11 cellular contexts compared by ENCODE assay signal in the genomic region with DNA sequence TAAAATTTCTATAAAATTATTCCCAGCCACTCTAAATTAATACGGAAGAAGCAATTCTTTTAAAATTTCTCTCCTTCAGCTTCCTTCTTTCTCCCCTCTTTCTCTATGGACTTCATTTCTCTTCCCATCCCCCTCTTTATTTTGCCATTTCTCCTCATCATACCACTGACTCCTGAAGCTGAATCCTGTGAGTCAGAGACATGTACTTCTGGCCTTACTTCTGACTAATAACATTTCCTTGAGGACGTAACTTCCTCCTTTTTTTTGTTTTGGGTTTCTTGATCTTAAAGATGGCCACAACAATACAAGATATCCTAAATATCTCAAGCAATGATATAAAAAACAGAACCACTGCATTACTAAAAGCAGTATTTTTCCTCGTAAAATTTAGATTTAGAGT.
A peak's percentile ranks its signal among the peaks of the same experiment; 100 is the strongest.
DNase-seq lines count a peak whose midpoint lies in the region; ATAC-seq and TF ChIP-seq lines count a peak whose summit lies in the region.
"Had no signal": no experiment of that assay in that cellular context is flagged by ENCODE, and none has a peak within 500 bp of the region (broad histone marks: within the 10 kb centered on the region; RNA-seq: fewer than 3 reads in every experiment).

No MANE protein-coding gene starts in this region.

- no peaks in the 10 kb centered on the region for H3K36me3 ChIP-seq in CD8-positive, alpha-beta memory T cell (ENCODE audit: insufficient read depth, low read length)

- H3K4me1 Mint-ChIP-seq in CD8-positive, alpha-beta memory T cell, result no peaks in the 10 kb centered on the region
- no peaks in the 10 kb centered on the region for H3K4me1 Mint-ChIP-seq in activated CD8-positive, alpha-beta T cell treated with anti-CD3 and anti-CD28 coated beads, Interleukin-2, amount 10 ng/mL, durations not matched to agents 7 days and 5 days (ENCODE audit: low read depth)
- H3K4me1 Mint-ChIP-seq: neural crest cell had no signal

- CTCF ChIA-PET in CD8-positive, alpha-beta memory T cell (lab: Charles Lee), result no interaction called here
- CTCF ChIA-PET in activated CD8-positive, alpha-beta T cell treated with anti-CD3 and anti-CD28 coated beads, Interleukin-2, amount 10 ng/mL, durations not matched to agents 7 days and 5 days (lab: Charles Lee), result interaction anchor here (0.6 kb wide), 1 partner anchor 30 kb away, joined by 3 read pairs; no protein-coding TSS in a partner anchor

- DNase-seq in AG10803 (ENCODE audit: low read depth) (peak; percentile 74), SKM-1 (lab: John Stamatoyannopoulos, UW; ENCODE audit: unreplicated experiment) (peak; percentile 21), glomerular endothelial cell (ENCODE audit: extremely low read depth, low read depth, low spot score) (peak; percentile 63)
- DNase-seq in CD8-positive, alpha-beta memory T cell, result no peak
- no peak for DNase-seq in activated CD8-positive, alpha-beta T cell treated with anti-CD3 and anti-CD28 coated beads, Interleukin-2, amount 10 ng/mL, durations not matched to agents 7 days and 5 days
- DNase-seq: DMS 273 treated with DMSO at 0.1 percent for 48 hours, erythroblast had no signal

- H3K27me3 ChIP-seq in CD8-positive, alpha-beta memory T cell (ENCODE audit: insufficient read depth, low read length, poor library complexity, severe bottlenecking), result no peaks in the 10 kb centered on the region

- no peaks in the 10 kb centered on the region for H3K9me3 ChIP-seq in CD8-positive, alpha-beta memory T cell (ENCODE audit: low read length)

- TF ChIP-seq CTCF in AG10803 (conservative IDR thresholded peaks at IDR 0.05; ENCODE audit: low read length), result no peak

- POLR2A ChIA-PET in CD8-positive, alpha-beta memory T cell (lab: Charles Lee), result no interaction called here
- POLR2A ChIA-PET in activated CD8-positive, alpha-beta T cell treated with anti-CD3 and anti-CD28 coated beads, Interleukin-2, amount 10 ng/mL, durations not matched to agents 7 days and 5 days (lab: Charles Lee), result no interaction called here

- ATAC-seq in HG03060 (IDR thresholded peaks at IDR 0.05; ENCODE audit: low read depth, unreplicated experiment), result peak; percentile 49
- ATAC-seq in HG03108 (IDR thresholded peaks at IDR 0.05; ENCODE audit: unreplicated experiment), result no peak
- ATAC-seq in GM18873 (IDR thresholded peaks at IDR 0.05; ENCODE audit: low FRiP score, unreplicated experiment), result no peak
- ATAC-seq in activated CD8-positive, alpha-beta T cell treated with anti-CD3 and anti-CD28 coated beads, Interleukin-2, amount 10 ng/mL, durations not matched to agents 7 days and 5 days, result no peak

- no peak overlapping the region for H3K27ac ChIP-seq in CD8-positive, alpha-beta memory T cell (ENCODE audit: low read depth, low read length)

- peaks cover 0 to 5% (median 0%) of the 10 kb centered on the region in 3 donors for H3K36me3 Mint-ChIP-seq in CD8-positive, alpha-beta memory T cell
- no peaks in the 10 kb centered on the region for H3K36me3 Mint-ChIP-seq in activated CD8-positive, alpha-beta T cell treated with anti-CD3 and anti-CD28 coated beads, Interleukin-2, amount 10 ng/mL, durations not matched to agents 7 days and 5 days (ENCODE audit: low read depth)

- no peaks in the 10 kb centered on the region for H3K4me1 ChIP-seq in CD8-positive, alpha-beta memory T cell (ENCODE audit: insufficient read depth, low read length)

- peaks cover 0 to 3% (median 0%) of the 10 kb centered on the region in 5 donors for H3K9me3 Mint-ChIP-seq in CD8-positive, alpha-beta memory T cell
- no peaks in the 10 kb centered on the region for H3K9me3 Mint-ChIP-seq in activated CD8-positive, alpha-beta T cell treated with anti-CD3 and anti-CD28 coated beads, Interleukin-2, amount 10 ng/mL, durations not matched to agents 7 days and 5 days (ENCODE audit: insufficient read depth)

- H3K4me3 ChIP-seq in AG10803 (ENCODE audit: low read length), result no peak overlapping the region
- H3K4me3 ChIP-seq in CD8-positive, alpha-beta memory T cell (ENCODE audit: low read length), result no peak overlapping the region

- no peak overlapping the region for H3K4me3 Mint-ChIP-seq in CD8-positive, alpha-beta memory T cell
- no peak overlapping the region for H3K4me3 Mint-ChIP-seq in activated CD8-positive, alpha-beta T cell treated with anti-CD3 and anti-CD28 coated beads, Interleukin-2, amount 10 ng/mL, durations not matched to agents 7 days and 5 days
- H3K4me3 Mint-ChIP-seq: neural crest cell had no signal

- no peak overlapping the region for H3K27ac Mint-ChIP-seq in CD8-positive, alpha-beta memory T cell
- H3K27ac Mint-ChIP-seq in activated CD8-positive, alpha-beta T cell treated with anti-CD3 and anti-CD28 coated beads, Interleukin-2, amount 10 ng/mL, durations not matched to agents 7 days and 5 days, result no peak overlapping the region

- no peaks in the 10 kb centered on the region for H3K27me3 Mint-ChIP-seq in CD8-positive, alpha-beta memory T cell
- peaks cover 5% of the 10 kb centered on the region for H3K27me3 Mint-ChIP-seq in activated CD8-positive, alpha-beta T cell treated with anti-CD3 and anti-CD28 coated beads, Interleukin-2, amount 10 ng/mL, durations not matched to agents 7 days and 5 days (ENCODE audit: low read depth)

Comparison
In these comparisons a context has a peak if more than half of its experiments do, and no peak if none do; other contexts are left out.
1. DNase-seq: peak in AG10803 (single experiment), SKM-1 (single experiment) and glomerular endothelial cell (single experiment); none in CD8-positive, alpha-beta memory T cell (0 of 5) and activated CD8-positive, alpha-beta T cell treated with anti-CD3 and anti-CD28 coated beads, Interleukin-2, amount 10 ng/mL, durations not matched to agents 7 days and 5 days (single experiment).